ENCODE assay signal across 1 cellular context in genomic region chr1:228308628-228309547, GRCh38.
TF ChIP-seq lines count a peak whose summit lies in the region.

No MANE protein-coding gene starts in this region.

TF ChIP-seq in WTC11, 78 proteins besides CTCF, POLR2A, EP300 and RAD21:
- TF ChIP-seq ZNF532 (CRISPR knock-in tag; IDR thresholded peaks at IDR 0.05; ENCODE audit: borderline replicate concordance) (no peak), STAT6 (CRISPR knock-in tag; conservative IDR thresholded peaks at IDR 0.05; ENCODE audit: low read depth) (no peak), ATF1 (CRISPR knock-in tag; IDR thresholded peaks at IDR 0.05) (no peak)
